12 cellular contexts compared by ENCODE assay signal in genomic region chr20:38308447-38308846, GRCh38. TPM values are rescaled to one million over a fixed set of nuclear protein-coding genes. Genes with fewer than 3 reads are reported as not detected.
"Had no signal": no experiment of that assay in that cellular context is flagged by ENCODE, and none has a peak within 500 bp of the region (broad histone marks: within the 10 kb centered on the region; RNA-seq: fewer than 3 reads in every experiment).

No MANE protein-coding gene starts in this region.

- H3K4me2 ChIP-seq: GM23338 had no signal

- H3K9me3 Mint-ChIP-seq: GM23338, H9, HFFc6 had no signal

- H3K4me1 ChIP-seq: HAP-1 had no signal

- H3K4me3 Mint-ChIP-seq: GM23338, H9, HFFc6 had no signal

- H3K27ac ChIP-seq: GM23248 had no signal

- H3K27ac Mint-ChIP-seq: GM23338 had no signal

- H3K4me1 Mint-ChIP-seq: GM23338 had no signal

- FAIRE-seq: H1, H54 had no signal

- DNase-seq: GOT3, H9, HCEC 1CT had no signal

- H3K36me3 ChIP-seq: HAP-1 had no signal

- H3K4me3 ChIP-seq: GM23248, GM23338, HAP-1 had no signal

- H3K9me3 ChIP-seq: HAP-1 had no signal

- ATAC-seq: HCT116 had no signal

- H3K9ac ChIP-seq: GM23248 had no signal

RNA-seq across cellular contexts. Expression of gene BPI, which starts 4.5 kb away (rescaled TPM):
- total RNA-seq: GM23248, GM23338, H1, H7, H9, HFFc6 had no signal
- polyA plus RNA-seq: GM23338, H1 had no signal

RNA-seq across cellular contexts. Expression of gene LBP, which starts 37.8 kb away (rescaled TPM):
- total RNA-seq: GM23248, HFFc6 had no signal
- polyA plus RNA-seq: GM23248 had no signal

RNA-seq across cellular contexts. Expression of gene KIAA1755, which starts 47.9 kb away (rescaled TPM):
- total RNA-seq: H1, H4 had no signal
- polyA plus RNA-seq: GM23338 had no signal
